In genomic region chr1:236524892-236525179, GRCh38 we compare ENCODE assay signal across 2 cellular contexts.
TF ChIP-seq lines count a peak whose summit lies in the region.

No MANE protein-coding gene starts in this region.

TF ChIP-seq in GM23338, 12 proteins besides CTCF, POLR2A, EP300 and RAD21 (continued from another document):
- TF ChIP-seq STAT1 (IDR thresholded peaks at IDR 0.05; ENCODE audit: unreplicated experiment) (no peak), ZNF462 (CRISPR knock-in tag; IDR thresholded peaks at IDR 0.05) (no peak), REST (IDR thresholded peaks at IDR 0.05; ENCODE audit: unreplicated experiment) (no peak)

TF ChIP-seq in liver, 16 proteins besides CTCF, POLR2A, EP300 and RAD21 (continued from another document):
- no peak for TF ChIP-seq REST (IDR thresholded peaks at IDR 0.05)
- TF ChIP-seq ATF3 (IDR thresholded peaks at IDR 0.05): no peak
- no peak for TF ChIP-seq EGR1 (IDR thresholded peaks at IDR 0.05; ENCODE audit: low read depth in 2 of 2)
- TF ChIP-seq NR2F2 (IDR thresholded peaks at IDR 0.05): no peak
- TF ChIP-seq HNF4A (conservative IDR thresholded peaks at IDR 0.05): no peak
- no peak for TF ChIP-seq ZBTB33 (IDR thresholded peaks at IDR 0.05)
- TF ChIP-seq TAF1 (conservative IDR thresholded peaks at IDR 0.05): no peak
